In the genomic region with DNA sequence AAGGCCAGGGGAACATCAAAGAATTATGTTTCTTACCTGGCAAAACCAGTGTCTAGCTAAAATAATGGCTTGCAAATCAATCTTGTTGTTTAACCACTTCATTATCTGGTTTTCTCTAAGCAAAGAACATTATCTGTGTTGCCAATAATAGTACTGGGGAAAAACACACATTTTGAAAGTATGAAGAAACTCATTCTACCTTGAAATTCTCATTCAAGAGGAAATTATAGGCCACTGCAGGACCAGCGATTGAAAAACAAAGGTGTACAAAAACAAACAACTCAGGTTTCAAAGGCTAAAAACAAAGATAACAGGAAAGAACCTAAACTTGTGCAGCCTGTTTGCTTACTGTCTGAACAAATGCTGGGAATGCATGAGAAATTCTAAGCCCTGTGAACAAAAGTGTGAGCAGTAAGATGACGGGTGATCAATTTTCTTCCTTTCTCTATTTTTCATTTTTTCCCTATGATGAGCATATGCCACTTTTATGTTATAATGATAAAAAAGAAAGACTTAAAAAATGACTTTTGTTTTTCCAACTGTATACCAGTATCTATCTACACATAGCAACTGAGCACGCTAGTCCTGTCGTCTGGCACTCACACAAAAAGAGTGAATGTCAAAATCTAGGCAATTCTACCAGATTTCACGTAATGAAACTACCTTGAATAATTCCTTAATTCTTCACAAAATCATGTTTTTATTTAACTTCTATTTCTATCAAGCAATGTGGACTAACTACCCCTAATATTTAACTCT, we compare ENCODE assay signal across 19 cellular contexts.
A peak's percentile ranks its signal among the peaks of the same experiment; 100 is the strongest.
DNase-seq lines count a peak whose midpoint lies in the region; ATAC-seq, FAIRE-seq and TF ChIP-seq lines count a peak whose summit lies in the region.
"Had no signal": no experiment of that assay in that cellular context is flagged by ENCODE, and none has a peak within 500 bp of the region (broad histone marks: within the 10 kb centered on the region; RNA-seq: fewer than 3 reads in every experiment).

No MANE protein-coding gene starts in this region.

- H3F3A ChIP-seq in GM23338 (replicated peaks; ENCODE audit: low read depth) (no peaks in the 10 kb centered on the region), GM23248 (ENCODE audit: insufficient read depth) (peaks cover 9% of the 10 kb centered on the region; the same call in 1 of the 2 replicates)

- no peaks in the 10 kb centered on the region for H3K9me2 ChIP-seq in GM23338 (ENCODE audit: insufficient read depth)
- no peaks in the 10 kb centered on the region for H3K9me2 ChIP-seq in GM23248 (ENCODE audit: insufficient read depth)

- ATAC-seq in GM23338 (no peak), HepG2 (peak; percentile 85), HG02981 (IDR thresholded peaks at IDR 0.05; ENCODE audit: unreplicated experiment) (no peak)
- ATAC-seq: activated CD8-positive, alpha-beta T cell treated with anti-CD3 and anti-CD28 coated beads for 36 hours; gastrocnemius medialis had no signal

- 0 out of 2 replicates have a peak, but pooled peaks have one; percentile 11 for TF ChIP-seq RAD21 in HepG2 (CRISPR knock-in tag; IDR thresholded peaks at IDR 0.05)

- H3K4me1 ChIP-seq in GM23338 (ENCODE audit: insufficient read depth) (peaks cover 6% of the 10 kb centered on the region; the same call in 1 of the 2 replicates), HepG2 (ENCODE audit: insufficient read depth, low read length) (peaks cover 74% of the 10 kb centered on the region), GM23248 (ENCODE audit: insufficient read depth) (peaks cover 8% of the 10 kb centered on the region), ascending aorta (no peaks in the 10 kb centered on the region), kidney (ENCODE audit: control insufficient read depth in 1 of 2, insufficient read depth in 1 of 2, low read depth in 1 of 2, low read length in 2 of 2) (no peaks in the 10 kb centered on the region)
- H3K4me1 ChIP-seq: breast epithelium, gastrocnemius medialis had no signal

- no peak overlapping the region for H3K4me3 Mint-ChIP-seq in GM23338
- H3K4me3 Mint-ChIP-seq: activated CD8-positive, alpha-beta T cell treated with anti-CD3 and anti-CD28 coated beads for 36 hours had no signal

- no peak overlapping the region for H2AFZ ChIP-seq in GM23338
- no peak overlapping the region for H2AFZ ChIP-seq in HepG2 (ENCODE audit: low read length)
- H2AFZ ChIP-seq in GM23248 = no peak overlapping the region

- H3K4me3 ChIP-seq in GM06990 (replicated peaks; ENCODE audit: low read depth, low read length) (no peak overlapping the region), GM23338 (no peak overlapping the region), HepG2 (replicated peaks in 1 of 3; ENCODE audit: insufficient read depth in 1 of 3, low read depth in 2 of 3, low read length in 3 of 3) (peak overlapping the region in 2 of 3 experiments; percentile 5 to 32; a peak in 1 of 6 replicates), GM23248 (no peak overlapping the region), ascending aorta (no peak overlapping the region), kidney (ENCODE audit: low read length in 2 of 2) (no peak overlapping the region)
- H3K4me3 ChIP-seq: BLaER1, breast epithelium, gastrocnemius medialis had no signal

- POLR2A ChIA-PET in HepG2 (lab: Yijun Ruan, JAX) = interaction anchor here (1.0 to 7.1 kb wide), 5 partner anchors 12 to 52 kb away, joined by 3 to 62 read pairs (median 11); no protein-coding TSS in a partner anchor

- CTCF ChIA-PET in HepG2 (lab: Yijun Ruan, JAX; ENCODE audit: low intra/inter-chr PET ratio, low total read pairs) = no interaction called here

- H3K36me3 Mint-ChIP-seq in GM23338 (ENCODE audit: low read depth) = peaks cover 3% of the 10 kb centered on the region; the same call in 1 of the 3 replicates

- H3K36me3 ChIP-seq in GM06990 (ENCODE audit: control insufficient read depth, insufficient read depth, low read length) (no peaks in the 10 kb centered on the region), GM23338 (ENCODE audit: insufficient read depth) (no peaks in the 10 kb centered on the region), HepG2 (replicated peaks in 1 of 2; ENCODE audit: control insufficient read depth in 1 of 2, insufficient read depth in 2 of 2, low read length in 2 of 2) (no peaks in the 10 kb centered on the region), GM23248 (ENCODE audit: low read depth) (no peaks in the 10 kb centered on the region), ascending aorta (no peaks in the 10 kb centered on the region), kidney (ENCODE audit: control insufficient read depth in 1 of 2, insufficient read depth in 2 of 2, low read length in 2 of 2) (no peaks in the 10 kb centered on the region)
- H3K36me3 ChIP-seq: breast epithelium, gastrocnemius medialis had no signal

- peak; percentile 43 for DNase-seq in GM06990 (ENCODE audit: extremely low read depth, insufficient read length)
- DNase-seq in GM23338 (ENCODE audit: low spot score) = no peak
- DNase-seq in NCI-H2196 treated with DMSO at 0.1 percent for 48 hours (lab: John Stamatoyannopoulos, UW; ENCODE audit: unreplicated experiment) = peak; percentile 17
- DNase-seq in HepG2 (ENCODE audit: low spot score) = peak; percentile 98
- no peak for DNase-seq in GM23248
- DNase-seq in ascending aorta (ENCODE audit: low spot score in 2 of 2) = no peak
- no peak for DNase-seq in kidney
- DNase-seq: activated CD8-positive, alpha-beta T cell treated with anti-CD3 and anti-CD28 coated beads for 36 hours; activated gamma-delta T cell; effector memory CD4-positive, alpha-beta T cell; gastrocnemius medialis; GF-D8; H7; IMR-90; NCI-H1436 treated with DMSO at 0.1 percent for 48 hours had no signal

- intact Hi-C loops in HepG2 (cut with micrococcal nuclease; ENCODE audit: unreplicated experiment) = loop anchor here (5.0 kb wide), 1 partner anchor 248 kb away; a partner anchor contains a TSS
- intact Hi-C loops in ascending aorta (cut with DNase I) = no loop called here
- intact Hi-C loops in kidney (cut with DNase I) = no loop called here

- TF ChIP-seq CTCF in GM06990 (IDR thresholded peaks at IDR 0.05; ENCODE audit: insufficient read depth, low read length, poor library complexity, severe bottlenecking) (no peak), GM23338 (conservative IDR thresholded peaks at IDR 0.05; ENCODE audit: low read depth in 2 of 2) (no peak), HepG2 (CRISPR knock-in tag; IDR thresholded peaks at IDR 0.05) (no peak), ascending aorta (IDR thresholded peaks at IDR 0.05) (no peak), kidney (IDR thresholded peaks at IDR 0.05; ENCODE audit: borderline replicate concordance, extremely low read depth, insufficient read depth) (no peak)

- H3K27me3 ChIP-seq in GM06990 (replicated peaks; ENCODE audit: control insufficient read depth, insufficient read depth, low read length) (no peaks in the 10 kb centered on the region), GM23338 (ENCODE audit: insufficient read depth) (no peaks in the 10 kb centered on the region), HepG2 (ENCODE audit: control insufficient read depth in 1 of 2, insufficient read depth in 2 of 2, low read length in 2 of 2) (no peaks in the 10 kb centered on the region), GM23248 (replicated peaks; ENCODE audit: insufficient read depth) (no peaks in the 10 kb centered on the region), ascending aorta (no peaks in the 10 kb centered on the region)
- H3K27me3 ChIP-seq: BLaER1, breast epithelium, gastrocnemius medialis had no signal

- TF ChIP-seq POLR2A in HepG2 (IDR thresholded peaks at IDR 0.05; ENCODE audit: insufficient read depth in 1 of 2, low read depth in 2 of 2, low read length in 2 of 2) = no peak

- H3K27ac Mint-ChIP-seq in GM23338 = no peak overlapping the region
- H3K27ac Mint-ChIP-seq: activated CD8-positive, alpha-beta T cell treated with anti-CD3 and anti-CD28 coated beads for 36 hours had no signal

- H3K9ac ChIP-seq in HepG2 (ENCODE audit: insufficient read depth, low read depth, low read length) (peak overlapping the region; percentile 66), GM23248 (no peak overlapping the region), kidney (ENCODE audit: low read length in 2 of 2) (no peak overlapping the region)
- H3K9ac ChIP-seq: BLaER1 had no signal

- FAIRE-seq in HepG2 (lab: Jason Lieb, UNC) (peak; percentile 73), kidney (lab: Jason Lieb, UNC) (no peak)
- FAIRE-seq: keratinocyte had no signal

- TSS peak; percentile 90 for BruUV-seq in HepG2 (replicated peaks; lab: Mats Ljungman, UMichigan)

- peaks cover 6% of the 10 kb centered on the region; the same call in 2 of the 3 replicates for H3K9me3 Mint-ChIP-seq in GM23338

- H3K4me2 ChIP-seq in GM23338 = peak overlapping the region; percentile 46; the same call in 1 of the 2 replicates
- peak overlapping the region; percentile 58 for H3K4me2 ChIP-seq in HepG2 (ENCODE audit: low read depth, low read length)
- H3K4me2 ChIP-seq in GM23248 (ENCODE audit: unreplicated experiment) = no peak overlapping the region
- H3K4me2 ChIP-seq: BLaER1 had no signal

- H3K4me1 Mint-ChIP-seq in GM23338 = peaks cover 7% of the 10 kb centered on the region; the same call in 2 of the 3 replicates

- TF ChIP-seq EP300 in HepG2 (IDR thresholded peaks at IDR 0.05; ENCODE audit: low read depth in 2 of 2, low read length in 2 of 2) = peak in 1 of 2 experiments; percentile 99; a peak in 2 of 4 replicates
- peak; percentile 96 for TF ChIP-seq EP300 in HepG2 (CRISPR knock-in tag; IDR thresholded peaks at IDR 0.05; ENCODE audit: borderline replicate concordance)

- no peak overlapping the region for H3K27ac ChIP-seq in GM23338 (ENCODE audit: low read depth)
- H3K27ac ChIP-seq in HepG2 (ENCODE audit: extremely low read length, insufficient read depth, low read length) = peak overlapping the region; percentile 83
- H3K27ac ChIP-seq in GM23248 = no peak overlapping the region
- no peak overlapping the region for H3K27ac ChIP-seq in ascending aorta
- H3K27ac ChIP-seq in kidney (ENCODE audit: low read depth in 2 of 2, low read length in 2 of 2) = no peak overlapping the region
- H3K27ac ChIP-seq: BLaER1, breast epithelium, gastrocnemius medialis had no signal

- in situ Hi-C loops in HepG2 (cut with HindIII; ENCODE audit: extremely low pct_ligation_motif_present, low pct_unique_long_range_greater_than_20kb) = loop anchor here (5.0 kb wide), 1 partner anchor 52 kb away; no protein-coding TSS in a partner anchor
- in situ Hi-C loops in GM23248 (cut with MboI) = no loop called here

- H4K20me1 ChIP-seq in GM23338 (replicated peaks; ENCODE audit: insufficient read depth) (no peaks in the 10 kb centered on the region), HepG2 (ENCODE audit: insufficient read depth, low read length) (no peaks in the 10 kb centered on the region), GM23248 (ENCODE audit: insufficient read depth) (no peaks in the 10 kb centered on the region)
- H4K20me1 ChIP-seq: BLaER1 had no signal

- H3K9me3 ChIP-seq in HepG2 (ENCODE audit: low read length) = no peaks in the 10 kb centered on the region
- no peaks in the 10 kb centered on the region for H3K9me3 ChIP-seq in GM23248 (ENCODE audit: low read depth)
- peaks cover 0 to 8% of the 10 kb centered on the region in 2 donors for H3K9me3 ChIP-seq in ascending aorta
- peaks cover 0 to 6% of the 10 kb centered on the region in 2 donors for H3K9me3 ChIP-seq in kidney (ENCODE audit: control insufficient read depth in 1 of 2, low read length in 2 of 2)
- H3K9me3 ChIP-seq: breast epithelium, gastrocnemius medialis had no signal

- H3K79me2 ChIP-seq in GM23338 (replicated peaks; ENCODE audit: insufficient read depth) (no peaks in the 10 kb centered on the region), HepG2 (ENCODE audit: insufficient read depth, low read length) (no peaks in the 10 kb centered on the region), GM23248 (ENCODE audit: insufficient read depth) (no peaks in the 10 kb centered on the region)

- WGBS in HepG2 (ENCODE audit: low lambda C conversion rate) = 10% methylated on average over 5 of the region's 5 CpGs
- WGBS in GM23248 (ENCODE audit: low coverage in 1 of 2, low lambda C conversion rate in 2 of 2, missing lambda C conversion rate in 2 of 2), 2 experiments = 92 to 95% methylated on average over 5 of the region's 5 CpGs

- H3K27me3 Mint-ChIP-seq in GM23338 (ENCODE audit: insufficient read depth, low read depth, poor library complexity) = peaks cover 4% of the 10 kb centered on the region
- H3K27me3 Mint-ChIP-seq: activated CD8-positive, alpha-beta T cell treated with anti-CD3 and anti-CD28 coated beads for 36 hours had no signal

Comparison
In these comparisons a context has a peak if more than half of its experiments do, and no peak if none do; other contexts are left out.
1. DNase-seq: peak in GM06990 (single experiment), NCI-H2196 treated with DMSO at 0.1 percent for 48 hours (single experiment) and HepG2 (single experiment); none in GM23338 (single experiment), GM23248 (single experiment), ascending aorta (0 of 2) and kidney (single experiment).
2. H3K4me3 ChIP-seq: peak in HepG2 (2 of 3); none in GM06990 (single experiment), GM23338 (single experiment), GM23248 (single experiment), ascending aorta (0 of 2) and kidney (0 of 2).